Comparison of ENCODE assay signal across 14 cellular contexts in genomic region chr20:61331542-61331941, GRCh38.
DNase-seq lines count a peak whose midpoint lies in the region; ATAC-seq and TF ChIP-seq lines count a peak whose summit lies in the region.
"Had no signal": no experiment of that assay in that cellular context is flagged by ENCODE, and none has a peak within 500 bp of the region (broad histone marks: within the 10 kb centered on the region; RNA-seq: fewer than 3 reads in every experiment).

No MANE protein-coding gene starts in this region.

- POLR2A ChIA-PET in activated CD8-positive, alpha-beta T cell treated with anti-CD3 and anti-CD28 coated beads for 36 hours (lab: Charles Lee), result no interaction called here

- no peak overlapping the region for H3K4me3 ChIP-seq in BE2C (ENCODE audit: low read depth, low read length)
- H3K4me3 ChIP-seq in H7 (ENCODE audit: insufficient read depth, low read depth, low read length), result no peak overlapping the region
- no peak overlapping the region for H3K4me3 ChIP-seq in endodermal cell (ENCODE audit: low read length)
- H3K4me3 ChIP-seq in mucosa of descending colon, result no peak overlapping the region
- no peak overlapping the region for H3K4me3 ChIP-seq in tibial nerve

- peak; percentile 38 for ATAC-seq in mucosa of descending colon
- no peak for ATAC-seq in activated CD8-positive, alpha-beta T cell treated with anti-CD3 and anti-CD28 coated beads for 36 hours
- no peak for ATAC-seq in GM21529 (IDR thresholded peaks at IDR 0.05; ENCODE audit: unreplicated experiment)

- no peaks in the 10 kb centered on the region for H3K36me3 ChIP-seq in BE2C
- H3K36me3 ChIP-seq in H7 (replicated peaks; ENCODE audit: control insufficient read depth, insufficient read depth, low read length), result no peaks in the 10 kb centered on the region
- no peaks in the 10 kb centered on the region for H3K36me3 ChIP-seq in endodermal cell (ENCODE audit: control insufficient read depth, insufficient read depth, low read length)
- no peaks in the 10 kb centered on the region for H3K36me3 ChIP-seq in mucosa of descending colon (ENCODE audit: low read depth)
- H3K36me3 ChIP-seq in tibial nerve, result no peaks in the 10 kb centered on the region

- peak; percentile 23 for DNase-seq in BE2C
- peak; percentile 70 for DNase-seq in H7
- DNase-seq in endodermal cell, result peak; percentile 69
- DNase-seq in mucosa of descending colon, result no peak
- no peak for DNase-seq in tibial nerve (ENCODE audit: low spot score in 2 of 2)
- no peak for DNase-seq in activated CD8-positive, alpha-beta T cell treated with anti-CD3 and anti-CD28 coated beads for 36 hours
- DNase-seq in NCI-H1105 (lab: John Stamatoyannopoulos, UW), result no peak
- DNase-seq: activated CD4-positive, alpha-beta memory T cell treated with anti-CD3 and anti-CD28 coated beads, Interleukin-2, amount 10 ng/mL, durations not matched to agents 7 days and 5 days; naive B cell; NCI-H1930; NCI-H82; SHP77 treated with DMSO at 0.1 percent for 48 hours; stimulated activated CD4-positive, alpha-beta T cell treated with anti-CD3 and anti-CD28 coated beads, Interleukin-1b, Interleukin-23, amount 100 ng/mL, for 48 hours had no signal

- no peaks in the 10 kb centered on the region; the same call in 1 of the 2 replicates for H3K9me3 ChIP-seq in BE2C
- H3K9me3 ChIP-seq in endodermal cell (ENCODE audit: control insufficient read depth, low read length), result no peaks in the 10 kb centered on the region
- H3K9me3 ChIP-seq in mucosa of descending colon, result no peaks in the 10 kb centered on the region
- H3K9me3 ChIP-seq in tibial nerve, result peaks cover 0 to 4% (median 0%) of the 10 kb centered on the region in 4 donors

- WGBS in endodermal cell (ENCODE audit: insufficient coverage in 1 of 2, insufficient read length in 1 of 2), 2 experiments, result 84 to 97% methylated on average over 5 to 11 of the region's 11 CpGs
- WGBS in tibial nerve, 2 donors, result 84 to 85% methylated on average over 11 of the region's 11 CpGs

- H3K9ac ChIP-seq in endodermal cell (ENCODE audit: extremely low read depth, low read length, poor library complexity, severe bottlenecking), result no peak overlapping the region

- H3K27ac Mint-ChIP-seq in endodermal cell, result no peak overlapping the region
- H3K27ac Mint-ChIP-seq in activated CD8-positive, alpha-beta T cell treated with anti-CD3 and anti-CD28 coated beads for 36 hours, result no peak overlapping the region
- H3K27ac Mint-ChIP-seq: activated CD4-positive, alpha-beta memory T cell treated with anti-CD3 and anti-CD28 coated beads, Interleukin-2, amount 10 ng/mL, durations not matched to agents 7 days and 5 days; naive B cell had no signal

- H3K27ac ChIP-seq in endodermal cell (ENCODE audit: low read depth, low read length), result no peak overlapping the region
- no peak overlapping the region for H3K27ac ChIP-seq in tibial nerve

- H3K9me3 Mint-ChIP-seq in endodermal cell, result no peaks in the 10 kb centered on the region
- no peaks in the 10 kb centered on the region for H3K9me3 Mint-ChIP-seq in activated CD8-positive, alpha-beta T cell treated with anti-CD3 and anti-CD28 coated beads for 36 hours

- H3K4me1 ChIP-seq in BE2C (no peaks in the 10 kb centered on the region), endodermal cell (ENCODE audit: control insufficient read depth, insufficient read depth, low read length) (no peaks in the 10 kb centered on the region), mucosa of descending colon (ENCODE audit: low read depth) (no peaks in the 10 kb centered on the region), tibial nerve (no peaks in the 10 kb centered on the region)

- H3K27me3 Mint-ChIP-seq in endodermal cell (ENCODE audit: insufficient read depth), result peaks cover 45% of the 10 kb centered on the region
- no peaks in the 10 kb centered on the region for H3K27me3 Mint-ChIP-seq in activated CD8-positive, alpha-beta T cell treated with anti-CD3 and anti-CD28 coated beads for 36 hours
- H3K27me3 Mint-ChIP-seq: activated CD4-positive, alpha-beta memory T cell treated with anti-CD3 and anti-CD28 coated beads, Interleukin-2, amount 10 ng/mL, durations not matched to agents 7 days and 5 days; naive B cell had no signal

- H3K4me1 Mint-ChIP-seq in endodermal cell, result peaks cover 3% of the 10 kb centered on the region
- no peaks in the 10 kb centered on the region for H3K4me1 Mint-ChIP-seq in activated CD8-positive, alpha-beta T cell treated with anti-CD3 and anti-CD28 coated beads for 36 hours (ENCODE audit: low read depth)
- H3K4me1 Mint-ChIP-seq: activated CD4-positive, alpha-beta memory T cell treated with anti-CD3 and anti-CD28 coated beads, Interleukin-2, amount 10 ng/mL, durations not matched to agents 7 days and 5 days; naive B cell had no signal

- no peaks in the 10 kb centered on the region for H3K36me3 Mint-ChIP-seq in endodermal cell (ENCODE audit: low read depth)
- no peaks in the 10 kb centered on the region for H3K36me3 Mint-ChIP-seq in activated CD8-positive, alpha-beta T cell treated with anti-CD3 and anti-CD28 coated beads for 36 hours (ENCODE audit: low read depth)
- H3K36me3 Mint-ChIP-seq: naive B cell had no signal

- no peak for TF ChIP-seq EP300 in tibial nerve (IDR thresholded peaks at IDR 0.05)

- TF ChIP-seq CTCF in BE2C (IDR thresholded peaks at IDR 0.05; ENCODE audit: low read depth, low read length), result no peak
- TF ChIP-seq CTCF in endodermal cell (conservative IDR thresholded peaks at IDR 0.05), result no peak
- no peak for TF ChIP-seq CTCF in mucosa of descending colon (IDR thresholded peaks at IDR 0.05)
- TF ChIP-seq CTCF in tibial nerve (IDR thresholded peaks at IDR 0.05), result no peak
- TF ChIP-seq CTCF in activated CD8-positive, alpha-beta T cell treated with anti-CD3 and anti-CD28 coated beads for 36 hours (IDR thresholded peaks at IDR 0.05), result no peak

- intact Hi-C loops in mucosa of descending colon (cut with DNase I, micrococcal nuclease), result no loop called here
- intact Hi-C loops in activated CD8-positive, alpha-beta T cell treated with anti-CD3 and anti-CD28 coated beads for 36 hours (cut with micrococcal nuclease), result no loop called here

- H3K27me3 ChIP-seq in BE2C (no peaks in the 10 kb centered on the region), H7 (ENCODE audit: control insufficient read depth, insufficient read depth, low read length) (peaks cover 4% of the 10 kb centered on the region; the same call in 1 of the 2 replicates), endodermal cell (ENCODE audit: control insufficient read depth, insufficient read depth, low read length, poor library complexity, severe bottlenecking) (no peaks in the 10 kb centered on the region), tibial nerve (no peaks in the 10 kb centered on the region)

- TF ChIP-seq POLR2A in tibial nerve (IDR thresholded peaks at IDR 0.05), result no peak

- CTCF ChIA-PET in activated CD8-positive, alpha-beta T cell treated with anti-CD3 and anti-CD28 coated beads for 36 hours (lab: Charles Lee), result no interaction called here

- H3K4me3 Mint-ChIP-seq in endodermal cell, result no peak overlapping the region
- H3K4me3 Mint-ChIP-seq in activated CD8-positive, alpha-beta T cell treated with anti-CD3 and anti-CD28 coated beads for 36 hours, result no peak overlapping the region
- H3K4me3 Mint-ChIP-seq: activated CD4-positive, alpha-beta memory T cell treated with anti-CD3 and anti-CD28 coated beads, Interleukin-2, amount 10 ng/mL, durations not matched to agents 7 days and 5 days; naive B cell had no signal

Comparison
In these comparisons a context has a peak if more than half of its experiments do, and no peak if none do; other contexts are left out.
1. DNase-seq: peak in BE2C (single experiment), H7 (single experiment) and endodermal cell (single experiment); none in mucosa of descending colon (0 of 3), tibial nerve (0 of 2), activated CD8-positive, alpha-beta T cell treated with anti-CD3 and anti-CD28 coated beads for 36 hours (single experiment) and NCI-H1105 (single experiment).